ENCODE assay signal across 15 cellular contexts in genomic region chr2:176107731-176108181, GRCh38. TPM values are rescaled to one million over a fixed set of nuclear protein-coding genes. Genes with fewer than 3 reads are reported as not detected.
DNase-seq lines count a peak whose midpoint lies in the region; ATAC-seq and TF ChIP-seq lines count a peak whose summit lies in the region.
"Had no signal": no experiment of that assay in that cellular context is flagged by ENCODE, and none has a peak within 500 bp of the region (broad histone marks: within the 10 kb centered on the region; RNA-seq: fewer than 3 reads in every experiment).

No MANE protein-coding gene starts in this region.

- no peaks in the 10 kb centered on the region for H4K20me1 ChIP-seq in SK-N-SH (ENCODE audit: insufficient read depth)

- no peak overlapping the region for H3K4me2 ChIP-seq in SK-N-SH

- H3K9ac ChIP-seq in SK-N-SH: no peak overlapping the region

- DNase-seq in SK-N-SH (peak; percentile 68), MG63 (peak; percentile 35), esophagus muscularis mucosa (ENCODE audit: extremely low spot score) (no peak), suprapubic skin (ENCODE audit: low spot score in 2 of 2) (no peak)
- DNase-seq in activated naive CD4-positive, alpha-beta T cell (lab: John Stamatoyannopoulos, UW): no peak
- DNase-seq: activated CD4-positive, alpha-beta T cell treated with anti-CD3 and anti-CD28 coated beads for 1 hour; brain microvascular endothelial cell; left ventricle myocardium superior; NK-92 treated with Interleukin-12 subunit alpha and Interleukin-12 subunit beta, amount 100 ng/mL, for 24 hours had no signal

- TF ChIP-seq CTCF in SK-N-SH (IDR thresholded peaks at IDR 0.05) (no peak), esophagus muscularis mucosa (IDR thresholded peaks at IDR 0.05) (no peak), suprapubic skin (IDR thresholded peaks at IDR 0.05) (no peak)

- POLR2A ChIA-PET in SK-N-SH (lab: Yijun Ruan, JAX): interaction anchor here (1.0 kb wide), 1 partner anchor 14 kb away, joined by 3 read pairs; the partner anchor contains the start of gene HOXD9

- TF ChIP-seq EP300 in SK-N-SH (IDR thresholded peaks at IDR 0.05; ENCODE audit: borderline replicate concordance in 1 of 2, low read depth in 1 of 2, low read length in 1 of 2) (no peak), esophagus muscularis mucosa (IDR thresholded peaks at IDR 0.05) (no peak), suprapubic skin (IDR thresholded peaks at IDR 0.05) (no peak)

- H3K27ac ChIP-seq in SK-N-SH (ENCODE audit: low read depth in 2 of 2, low read length in 1 of 2) (no peak overlapping the region), esophagus muscularis mucosa (replicated peaks in 1 of 4) (no peak overlapping the region), suprapubic skin (no peak overlapping the region)
- H3K27ac ChIP-seq: brain microvascular endothelial cell had no signal

- H3K4me3 ChIP-seq in SK-N-SH (ENCODE audit: low read depth in 2 of 2, low read length in 1 of 2) (peak overlapping the region in 1 of 2 experiments; percentile 27; a peak in 2 of 4 replicates), MG63 (peak overlapping the region; percentile 30), esophagus muscularis mucosa (peak overlapping the region in 3 of 4 donors; percentile 30 to 49 (median 32)), suprapubic skin (peak overlapping the region; percentile 55)

- TF ChIP-seq POLR2A in esophagus muscularis mucosa (IDR thresholded peaks at IDR 0.05; ENCODE audit: low read depth) (no peak), suprapubic skin (IDR thresholded peaks at IDR 0.05) (no peak)

- H3K9me3 ChIP-seq in SK-N-SH (no peaks in the 10 kb centered on the region), MG63 (no peaks in the 10 kb centered on the region), esophagus muscularis mucosa (no peaks in the 10 kb centered on the region), suprapubic skin (no peaks in the 10 kb centered on the region)

- no peaks in the 10 kb centered on the region for H3K9me2 ChIP-seq in SK-N-SH

- H3K36me3 ChIP-seq in SK-N-SH (replicated peaks in 1 of 2; ENCODE audit: control insufficient read depth in 1 of 2, insufficient read depth in 2 of 2, low read length in 1 of 2) (no peaks in the 10 kb centered on the region), MG63 (peaks cover 20% of the 10 kb centered on the region), esophagus muscularis mucosa (no peaks in the 10 kb centered on the region), suprapubic skin (no peaks in the 10 kb centered on the region)
- H3K36me3 ChIP-seq: brain microvascular endothelial cell had no signal

- CTCF ChIA-PET in SK-N-SH (lab: Yijun Ruan, JAX): interaction anchor here (1.0 to 17.7 kb wide), 6 partner anchors 12 to 856 kb away, joined by 3 to 264 read pairs (median 4); partner anchors contain the start of genes HOXD12, HOXD13 and HOXD9

- TF ChIP-seq RAD21 in SK-N-SH (IDR thresholded peaks at IDR 0.05; ENCODE audit: low read length): no peak

- ATAC-seq in SK-N-SH treated with all-trans-retinoic acid at 6 μM for 48 hours (no peak), HG03342 (IDR thresholded peaks at IDR 0.05; ENCODE audit: unreplicated experiment) (no peak), HG03025 (IDR thresholded peaks at IDR 0.05; ENCODE audit: low FRiP score, unreplicated experiment) (no peak)
- ATAC-seq: left ventricle myocardium superior had no signal

- no CpG with 5 or more reads among the region's 59 CpGs for WGBS in SK-N-SH (ENCODE audit: low lambda C conversion rate)
- WGBS in esophagus muscularis mucosa: no CpG with 5 or more reads among the region's 59 CpGs
- no CpG with 5 or more reads among the region's 59 CpGs for WGBS in suprapubic skin

- no peaks in the 10 kb centered on the region for H3K79me2 ChIP-seq in SK-N-SH (ENCODE audit: insufficient read depth)

- H3F3A ChIP-seq in SK-N-SH (replicated peaks; ENCODE audit: insufficient read depth): peaks cover 11% of the 10 kb centered on the region

- H3K4me1 ChIP-seq in SK-N-SH (ENCODE audit: control insufficient read depth in 1 of 2, insufficient read depth in 2 of 2, low read depth in 1 of 2, low read length in 1 of 2) (peaks cover 0 to 13% of the 10 kb centered on the region in 2 experiments; a peak in 3 of 4 replicates), esophagus muscularis mucosa (peaks cover 26 to 65% (median 57%) of the 10 kb centered on the region in 4 donors), suprapubic skin (peaks cover 51% of the 10 kb centered on the region)

- H3K27me3 ChIP-seq in SK-N-SH (ENCODE audit: insufficient read depth): peaks cover 79% of the 10 kb centered on the region
- H3K27me3 ChIP-seq in MG63: no peaks in the 10 kb centered on the region
- peaks cover 12 to 99% (median 90%) of the 10 kb centered on the region in 4 donors for H3K27me3 ChIP-seq in esophagus muscularis mucosa
- H3K27me3 ChIP-seq in suprapubic skin: peaks cover 99% of the 10 kb centered on the region

- intact Hi-C loops in esophagus muscularis mucosa (cut with DNase I): no loop called here

- H2AFZ ChIP-seq in SK-N-SH (ENCODE audit: low read depth): no peak overlapping the region

TF ChIP-seq in SK-N-SH, 30 proteins besides CTCF, POLR2A, EP300 and RAD21:
- no peak for TF ChIP-seq TAF1 (IDR thresholded peaks at IDR 0.05; ENCODE audit: borderline replicate concordance, low read depth, low read length)
- no peak for TF ChIP-seq TCF12 (IDR thresholded peaks at IDR 0.05)
- TF ChIP-seq SMC3 (IDR thresholded peaks at IDR 0.05; ENCODE audit: low read depth, low read length): no peak
- TF ChIP-seq FOSL2 (IDR thresholded peaks at IDR 0.05; ENCODE audit: borderline replicate concordance, low read depth): no peak
- no peak for TF ChIP-seq USF1 (IDR thresholded peaks at IDR 0.05; ENCODE audit: borderline replicate concordance, low read depth)
- no peak for TF ChIP-seq NRF1 (IDR thresholded peaks at IDR 0.05; ENCODE audit: low read depth, low read length)
- TF ChIP-seq NFIC (IDR thresholded peaks at IDR 0.05; ENCODE audit: borderline replicate concordance): no peak

TF ChIP-seq in SK-N-SH treated with all-trans-retinoic acid at 6 μM for 48 hours, 23 proteins besides CTCF, POLR2A, EP300 and RAD21:
- no peak for TF ChIP-seq PATZ1 (CRISPR knock-in tag; IDR thresholded peaks at IDR 0.05; ENCODE audit: borderline replicate concordance)
- no peak for TF ChIP-seq ZFP30 (CRISPR knock-in tag; IDR thresholded peaks at IDR 0.05)
- no peak for TF ChIP-seq OSR1 (CRISPR knock-in tag; IDR thresholded peaks at IDR 0.05)
- TF ChIP-seq ARNTL (CRISPR knock-in tag; IDR thresholded peaks at IDR 0.05; ENCODE audit: borderline replicate concordance, low read depth): no peak
- TF ChIP-seq ZC3H10 (CRISPR knock-in tag; IDR thresholded peaks at IDR 0.05): no peak
- no peak for TF ChIP-seq ZNF70 (CRISPR knock-in tag; IDR thresholded peaks at IDR 0.05)
- TF ChIP-seq CSDC2 (CRISPR knock-in tag; IDR thresholded peaks at IDR 0.05): no peak
- no peak for TF ChIP-seq ISL1 (CRISPR knock-in tag; IDR thresholded peaks at IDR 0.05)
- no peak for TF ChIP-seq GLIS3 (CRISPR knock-in tag; IDR thresholded peaks at IDR 0.05)
- no peak for TF ChIP-seq BACH2 (CRISPR knock-in tag; IDR thresholded peaks at IDR 0.05; ENCODE audit: borderline replicate concordance)

RNA-seq across cellular contexts. Expression of gene HOXD11, which starts 0.7 kb away (rescaled TPM):
- polyA plus RNA-seq in SK-N-SH (2012; rRNA removed): not detected in 2 replicates
- not detected in 2 replicates for polyA plus RNA-seq in SK-N-SH (2012; cell fraction: cytosol; rRNA removed)
- polyA plus RNA-seq in SK-N-SH (2012; cell fraction: nucleus; rRNA removed): not detected in 2 replicates
- total RNA-seq in MG63 (2014; rRNA removed; shearing (Covaris generic); ENCODE audit: low replicate concordance): 3.6 and 9.7 TPM in 2 replicates
- total RNA-seq in esophagus muscularis mucosa: not detected
- total RNA-seq in suprapubic skin: not detected
- total RNA-seq: left ventricle myocardium superior; LHCN-M2; T-helper 2 cell treated with Interferon-gamma antibody and Interleukin-4, amounts not matched to agents 100 ng/mL and 5 ng/mL, for 36 hours had no signal

RNA-seq across cellular contexts. Expression of gene HOXD12, which starts 8.2 kb away (rescaled TPM):
- not detected in 2 replicates for polyA plus RNA-seq in SK-N-SH (2012; rRNA removed)
- polyA plus RNA-seq in SK-N-SH (2012; cell fraction: cytosol; rRNA removed): not detected in 2 replicates
- polyA plus RNA-seq in SK-N-SH (2012; cell fraction: nucleus; rRNA removed): not detected in 2 replicates
- not detected in 2 replicates for total RNA-seq in MG63 (2014; rRNA removed; shearing (Covaris generic); ENCODE audit: low replicate concordance)
- total RNA-seq in esophagus muscularis mucosa: not detected
- not detected for total RNA-seq in suprapubic skin
- total RNA-seq: HT1080; left ventricle myocardium superior; LHCN-M2; T-helper 2 cell treated with Interferon-gamma antibody and Interleukin-4, amounts not matched to agents 100 ng/mL and 5 ng/mL, for 36 hours had no signal

RNA-seq across cellular contexts. Expression of gene HOXD10, which starts 8.8 kb away (rescaled TPM):
- 0.03 and 0.10 TPM in 2 replicates for polyA plus RNA-seq in SK-N-SH (2012; rRNA removed)
- 0.04 TPM in 2 replicates for polyA plus RNA-seq in SK-N-SH (2012; cell fraction: cytosol; rRNA removed)
- polyA plus RNA-seq in SK-N-SH (2012; cell fraction: nucleus; rRNA removed): 0.06 TPM in 1 of 2 replicates, not detected in the other
- 3.8 and 4.8 TPM in 2 replicates for total RNA-seq in MG63 (2014; rRNA removed; shearing (Covaris generic); ENCODE audit: low replicate concordance)
- total RNA-seq in esophagus muscularis mucosa: under 1 TPM in 2 of 4 donors, not detected in 2; 0.42 to 0.50 TPM
- under 1 TPM in 2 of 4 donors, not detected in 2; 0.56 to 0.59 TPM for total RNA-seq in suprapubic skin
- total RNA-seq: left ventricle myocardium superior; LHCN-M2; T-helper 2 cell treated with Interferon-gamma antibody and Interleukin-4, amounts not matched to agents 100 ng/mL and 5 ng/mL, for 36 hours had no signal

RNA-seq across cellular contexts. Expression of gene HOXD9, which starts 14.8 kb away (rescaled TPM):
- 3.6 and 4.8 TPM in 2 replicates for polyA plus RNA-seq in SK-N-SH (2012; rRNA removed)
- polyA plus RNA-seq in SK-N-SH (2012; cell fraction: cytosol; rRNA removed): 4.2 and 5.0 TPM in 2 replicates
- 4.3 and 6.4 TPM in 2 replicates for polyA plus RNA-seq in SK-N-SH (2012; cell fraction: nucleus; rRNA removed)
- 0.16 and 2.3 TPM in 2 replicates for total RNA-seq in MG63 (2014; rRNA removed; shearing (Covaris generic); ENCODE audit: low replicate concordance)
- total RNA-seq in esophagus muscularis mucosa: 1 to 10 TPM in 1 of 4 donors, under 1 TPM in 3; 0.83 to 2.2 (median 0.99) TPM
- 1 to 10 TPM in 2 of 4 donors, under 1 TPM in 1, not detected in 1; 0.26 to 3.1 (median 2.6) TPM for total RNA-seq in suprapubic skin
- total RNA-seq: left ventricle myocardium superior; T-helper 2 cell treated with Interferon-gamma antibody and Interleukin-4, amounts not matched to agents 100 ng/mL and 5 ng/mL, for 36 hours had no signal

RNA-seq across cellular contexts. Expression of gene HOXD13, which starts 15.2 kb away (rescaled TPM):
- not detected in 2 replicates for polyA plus RNA-seq in SK-N-SH (2012; rRNA removed)
- 0.01 TPM in 1 of 2 replicates, not detected in the other for polyA plus RNA-seq in SK-N-SH (2012; cell fraction: cytosol; rRNA removed)
- not detected in 2 replicates for polyA plus RNA-seq in SK-N-SH (2012; cell fraction: nucleus; rRNA removed)
- 3.4 and 5.4 TPM in 2 replicates for total RNA-seq in MG63 (2014; rRNA removed; shearing (Covaris generic); ENCODE audit: low replicate concordance)
- total RNA-seq in esophagus muscularis mucosa (not detected), suprapubic skin (under 1 TPM in 1 of 4 donors, not detected in 3; 0.19 TPM)
- total RNA-seq: left ventricle myocardium superior; LHCN-M2; T-helper 2 cell treated with Interferon-gamma antibody and Interleukin-4, amounts not matched to agents 100 ng/mL and 5 ng/mL, for 36 hours had no signal

Comparison
In these comparisons a context has a peak if more than half of its experiments do, and no peak if none do; other contexts are left out.
1. DNase-seq: peak in SK-N-SH (single experiment) and MG63 (single experiment); none in esophagus muscularis mucosa (single experiment), suprapubic skin (0 of 2) and activated naive CD4-positive, alpha-beta T cell (0 of 4).